9 cellular contexts compared by ENCODE assay signal in genomic region chr2:240678043-240678442, GRCh38. TPM values are rescaled to one million over a fixed set of nuclear protein-coding genes. Genes with fewer than 3 reads are reported as not detected.
"Had no signal": no experiment of that assay in that cellular context is flagged by ENCODE, and none has a peak within 500 bp of the region (broad histone marks: within the 10 kb centered on the region; RNA-seq: fewer than 3 reads in every experiment).

No MANE protein-coding gene starts in this region.

RNA-seq across cellular contexts. Expression of gene AQP12B, which starts 4.6 kb away (rescaled TPM):
- total RNA-seq: OCI-LY7, PC-3, PC-9, Right ventricle myocardium inferior, Right ventricle myocardium superior, RPMI7951, SJCRH30, SJSA1, SK-MEL-5 had no signal

RNA-seq across cellular contexts. Expression of gene AQP12A, which starts 13.6 kb away (rescaled TPM):
- total RNA-seq: OCI-LY7, PC-3, PC-9, Right ventricle myocardium inferior, Right ventricle myocardium superior, RPMI7951, SJCRH30, SJSA1, SK-MEL-5 had no signal

RNA-seq across cellular contexts. Expression of gene GPR35, which starts 52.8 kb away (rescaled TPM):
- total RNA-seq: SK-MEL-5 had no signal
